In the genomic region with DNA sequence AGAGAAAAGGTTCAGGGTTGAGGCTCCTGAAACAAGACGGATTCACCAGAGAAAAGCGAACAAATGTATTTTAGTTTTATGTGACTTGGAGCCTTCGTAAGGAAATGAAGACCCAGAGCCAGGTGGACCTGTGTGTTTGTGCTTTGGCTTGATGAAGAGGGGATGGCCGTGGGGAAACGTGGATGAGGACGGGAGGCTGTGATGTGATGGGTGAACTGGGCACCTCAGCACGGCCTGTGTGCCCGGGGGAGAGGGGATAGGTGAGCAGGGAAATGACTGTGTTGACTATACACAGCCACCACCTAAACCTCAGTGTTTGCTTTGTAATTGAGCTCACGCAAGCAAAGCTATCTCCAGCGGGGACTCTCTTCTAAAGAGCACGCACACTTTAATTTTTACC, we compare ENCODE assay signal across 31 cellular contexts. TPM values are rescaled to one million over a fixed set of nuclear protein-coding genes. Genes with fewer than 3 reads are reported as not detected.
DNase-seq lines count a peak whose midpoint lies in the region; ATAC-seq and TF ChIP-seq lines count a peak whose summit lies in the region.
"Had no signal": no experiment of that assay in that cellular context is flagged by ENCODE, and none has a peak within 500 bp of the region (broad histone marks: within the 10 kb centered on the region; RNA-seq: fewer than 3 reads in every experiment).

No MANE protein-coding gene starts in this region.

- H3K27ac ChIP-seq in stomach = no peak overlapping the region
- H3K27ac ChIP-seq: adrenal gland, upper lobe of left lung, VCaP had no signal

- TF ChIP-seq EP300 in stomach (IDR thresholded peaks at IDR 0.05) = no peak

- peaks cover 0 to 5% (median 0%) of the 10 kb centered on the region in 3 donors for H3K27me3 ChIP-seq in stomach
- H3K27me3 ChIP-seq: adrenal gland, BE2C, ovary, upper lobe of left lung had no signal

- no peaks in the 10 kb centered on the region for H3K36me3 ChIP-seq in stomach
- H3K36me3 ChIP-seq: adrenal gland, BE2C, ovary, upper lobe of left lung had no signal

- peaks cover 0 to 5% (median 0%) of the 10 kb centered on the region in 4 donors for H3K4me1 ChIP-seq in stomach
- H3K4me1 ChIP-seq: adrenal gland, BE2C had no signal

- no peak overlapping the region for H3K4me3 ChIP-seq in stomach
- H3K4me3 ChIP-seq: adrenal gland, ovary, upper lobe of left lung had no signal

- ATAC-seq in HG03045 (IDR thresholded peaks at IDR 0.05; ENCODE audit: unreplicated experiment) (no peak), GM18868 (IDR thresholded peaks at IDR 0.05; ENCODE audit: unreplicated experiment) (no peak), GM18511 (IDR thresholded peaks at IDR 0.05; ENCODE audit: unreplicated experiment) (no peak)
- ATAC-seq: activated T-cell treated with anti-CD3 and anti-CD28 coated beads, Interleukin-2, amount 50 U/mL, for 72 hours; HCT116; left ventricle myocardium superior; natural killer cell had no signal

- DNase-seq in NCI-H510A treated with DMSO at 0.1 percent for 48 hours (lab: John Stamatoyannopoulos, UW) (peak; percentile 46), NCI-H510A (lab: John Stamatoyannopoulos, UW) (no peak), NCI-H146 (lab: John Stamatoyannopoulos, UW) (peak; percentile 57), left kidney (ENCODE audit: low read depth, low spot score) (peak; percentile 43), stomach (peak; percentile 20)
- DNase-seq: activated CD4-positive, alpha-beta T cell treated with anti-CD3 and anti-CD28 coated beads, Interleukin-2, amount 10 ng/mL, durations not matched to agents 24 days and 14 days; activated naive CD4-positive, alpha-beta T cell; activated T-cell treated with anti-CD3 and anti-CD28 coated beads, Interleukin-2, amount 50 U/mL, for 72 hours; BE2C; cerebellar nuclear complex; DMS79 treated with DMSO at 0.1 percent for 48 hours; GF-D8; KBM-7; left ventricle myocardium superior; natural killer cell; NCI-H1105 treated with DMSO at 0.1 percent for 48 hours; NCI-H446; SHP77 treated with DMSO at 0.1 percent for 48 hours; small intestine; T-helper 9 cell had no signal

- TF ChIP-seq POLR2A in stomach (IDR thresholded peaks at IDR 0.05) = no peak

- peaks cover 0 to 3% (median under 1%) of the 10 kb centered on the region in 4 donors for H3K9me3 ChIP-seq in stomach
- H3K9me3 ChIP-seq: adrenal gland, BE2C, ovary, upper lobe of left lung had no signal

- 75 to 85% (median 81%) methylated on average over 11 of the region's 11 CpGs for WGBS in stomach, 5 donors

- intact Hi-C loops in stomach (cut with DNase I; ENCODE audit: low total_unique reads) = no loop called here

- TF ChIP-seq CTCF in stomach (IDR thresholded peaks at IDR 0.05) = no peak

RNA-seq across cellular contexts. Expression of gene RTP5, which starts 37.6 kb away (rescaled TPM):
- under 1 TPM in 1 of 5 donors, not detected in 4; 0.43 TPM for total RNA-seq in stomach
- under 1 TPM in 1 of 3 donors, not detected in 2; 0.10 TPM for polyA plus RNA-seq in stomach
- total RNA-seq: activated CD4-positive, alpha-beta T cell treated with anti-CD3 and anti-CD28 coated beads, Interleukin-2, amount 10 ng/mL, durations not matched to agents 24 days and 14 days; endothelial cell of umbilical vein; HT1080; left ventricle myocardium superior; MCF 10A had no signal
- polyA plus RNA-seq: endothelial cell of umbilical vein, ovary had no signal

RNA-seq across cellular contexts. Expression of gene PDCD1, which starts 48.5 kb away (rescaled TPM):
- total RNA-seq in stomach = 1 to 10 TPM in 1 of 5 donors, under 1 TPM in 1, not detected in 3; 0.18 to 2.2 TPM
- polyA plus RNA-seq in stomach = under 1 TPM; 0.31 to 0.76 (median 0.60) TPM
- total RNA-seq: endothelial cell of umbilical vein, HT1080, MCF 10A had no signal
- polyA plus RNA-seq: endothelial cell of umbilical vein had no signal
